In genomic region chr3:169772951-169773816, GRCh38 we compare ENCODE assay signal across 1 cellular context.
A peak's percentile ranks its signal among the peaks of the same experiment; 100 is the strongest.
TF ChIP-seq lines count a peak whose summit lies in the region.

MYNN (plus strand) TSS chr3:169773396; CDS start chr3:169774296, 900 bp downstream.

TF ChIP-seq in K562, 482 proteins besides CTCF, POLR2A, EP300 and RAD21 (continued from another document and continues in another):
- TF ChIP-seq SRSF9 (IDR thresholded peaks at IDR 0.05; ENCODE audit: borderline replicate concordance, low read depth, low read length) (no peak), ZBTB12 (CRISPR knock-in tag; IDR thresholded peaks at IDR 0.05) (peak; percentile 82), RNF219 (CRISPR knock-in tag; IDR thresholded peaks at IDR 0.05) (no peak), ZNF124 (CRISPR knock-in tag; IDR thresholded peaks at IDR 0.05) (no peak), FOXJ2 (tag; IDR thresholded peaks at IDR 0.05) (no peak), KAT2B (IDR thresholded peaks at IDR 0.05; ENCODE audit: low read depth, low read length) (no peak), IRF9 (tag; IDR thresholded peaks at IDR 0.05) (no peak), NR2C2 (CRISPR knock-in tag; IDR thresholded peaks at IDR 0.05) (peak; percentile 12; the same call in 1 of the 2 replicates), NR2C2 (tag; IDR thresholded peaks at IDR 0.05) (no peak; the same call in 1 of the 2 replicates), ZC3H4 (CRISPR knock-in tag; IDR thresholded peaks at IDR 0.05; ENCODE audit: borderline replicate concordance) (no peak; the same call in 1 of the 2 replicates), ZNF407 (IDR thresholded peaks at IDR 0.05; ENCODE audit: low read depth) (no peak), SRSF1 (IDR thresholded peaks at IDR 0.05; ENCODE audit: low read depth, low read length) (0 out of 2 replicates have a peak, but pooled peaks have one; percentile 54), CREB5 (CRISPR knock-in tag; IDR thresholded peaks at IDR 0.05) (no peak), SRF (CRISPR knock-in tag; IDR thresholded peaks at IDR 0.05) (peak in 1 of 2 experiments; percentile 79; a peak in 1 of 4 replicates), IFI16 (CRISPR knock-in tag; IDR thresholded peaks at IDR 0.05) (no peak), L3MBTL2 (IDR thresholded peaks at IDR 0.05) (no peak; the same call in none of the 2 replicates), TFAP4 (CRISPR knock-in tag; IDR thresholded peaks at IDR 0.05; ENCODE audit: borderline replicate concordance) (peak; percentile 84), ZBTB33 (CRISPR knock-in tag; IDR thresholded peaks at IDR 0.05) (peak; percentile 56), THRB (CRISPR knock-in tag; conservative IDR thresholded peaks at IDR 0.05) (no peak), SMAD3 (CRISPR knock-in tag; conservative IDR thresholded peaks at IDR 0.05) (no peak; the same call in 1 of the 2 replicates), ZNF592 (IDR thresholded peaks at IDR 0.05) (no peak), GABPB2 (CRISPR knock-in tag; conservative IDR thresholded peaks at IDR 0.05) (no peak), PYGO2 (tag; IDR thresholded peaks at IDR 0.05) (no peak), NELFE (IDR thresholded peaks at IDR 0.05; ENCODE audit: insufficient read depth, insufficient read length) (no peak), ZFP36 (IDR thresholded peaks at IDR 0.05; ENCODE audit: low read depth, low read length, partially characterized antibody) (no peak), CREB1 (IDR thresholded peaks at IDR 0.05) (peak; percentile 88), CREB1 (CRISPR knock-in tag; IDR thresholded peaks at IDR 0.05) (peak; percentile 93), MAFG (tag; conservative IDR thresholded peaks at IDR 0.05) (no peak), SMARCA4 (IDR thresholded peaks at IDR 0.05) (peak; percentile 12; the same call in 1 of the 2 replicates), ZBTB2 (IDR thresholded peaks at IDR 0.05) (0 out of 2 replicates have a peak, but pooled peaks have one; percentile 52), XRCC3 (IDR thresholded peaks at IDR 0.05) (no peak), HMG20A (CRISPR knock-in tag; conservative IDR thresholded peaks at IDR 0.05) (no peak)
